11 cellular contexts compared by ENCODE assay signal in the genomic region with DNA sequence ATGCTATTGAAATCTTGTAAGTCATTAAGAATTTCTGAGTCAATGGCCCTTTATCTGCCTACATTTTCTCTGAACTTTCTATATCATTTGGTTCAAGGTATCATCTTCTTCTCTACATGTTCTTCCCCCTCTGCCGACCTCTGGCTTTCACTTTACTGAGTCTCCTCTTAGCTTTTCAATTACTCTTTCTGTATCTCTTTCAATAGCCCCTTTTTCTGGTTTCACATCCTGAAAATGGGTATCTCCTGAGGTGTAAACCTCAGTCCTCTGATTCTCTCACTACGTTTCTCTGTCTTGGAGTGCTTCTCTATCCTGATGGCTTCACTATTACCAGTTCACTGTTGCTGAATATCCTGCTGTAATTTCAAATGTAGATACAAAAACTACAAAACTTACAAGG.
DNase-seq lines count a peak whose midpoint lies in the region; ATAC-seq and TF ChIP-seq lines count a peak whose summit lies in the region.
"Had no signal": no experiment of that assay in that cellular context is flagged by ENCODE, and none has a peak within 500 bp of the region (broad histone marks: within the 10 kb centered on the region; RNA-seq: fewer than 3 reads in every experiment).

No MANE protein-coding gene starts in this region.

- intact Hi-C loops in activated CD8-positive, alpha-beta T cell treated with anti-CD3 and anti-CD28 coated beads for 36 hours (cut with micrococcal nuclease): loop anchor here (10.0 kb wide), 1 partner anchor 207 kb away; no protein-coding TSS in a partner anchor

- H3K4me1 Mint-ChIP-seq in activated CD8-positive, alpha-beta T cell treated with anti-CD3 and anti-CD28 coated beads for 36 hours (ENCODE audit: low read depth): peaks cover 12% of the 10 kb centered on the region
- peaks cover 9% of the 10 kb centered on the region for H3K4me1 Mint-ChIP-seq in activated CD8-positive, alpha-beta T cell treated with anti-CD3 and anti-CD28 coated beads, Interleukin-2, amount 10 ng/mL, durations not matched to agents 7 days and 5 days (ENCODE audit: low read depth)
- peaks cover 12% of the 10 kb centered on the region for H3K4me1 Mint-ChIP-seq in stimulated activated naive CD8-positive, alpha-beta T cell treated with anti-CD3 and anti-CD28 coated beads, Interleukin-15, Interleukin-2, amounts not matched to agents 100 ng/mL and 50 ng/mL, for 24 hours (ENCODE audit: low read depth)
- peaks cover 5% of the 10 kb centered on the region for H3K4me1 Mint-ChIP-seq in activated T-helper 17 cell treated with anti-CD3 and anti-CD28 coated beads, Interleukin-2, amount 50 U/mL, for 72 hours

- no peaks in the 10 kb centered on the region for H3K27me3 Mint-ChIP-seq in activated CD8-positive, alpha-beta T cell treated with anti-CD3 and anti-CD28 coated beads for 36 hours
- no peaks in the 10 kb centered on the region for H3K27me3 Mint-ChIP-seq in activated CD8-positive, alpha-beta T cell treated with anti-CD3 and anti-CD28 coated beads, Interleukin-2, amount 10 ng/mL, durations not matched to agents 7 days and 5 days (ENCODE audit: low read depth)
- H3K27me3 Mint-ChIP-seq in stimulated activated naive CD8-positive, alpha-beta T cell treated with anti-CD3 and anti-CD28 coated beads, Interleukin-15, Interleukin-2, amounts not matched to agents 100 ng/mL and 50 ng/mL, for 24 hours: no peaks in the 10 kb centered on the region
- no peaks in the 10 kb centered on the region for H3K27me3 Mint-ChIP-seq in activated T-helper 17 cell treated with anti-CD3 and anti-CD28 coated beads, Interleukin-2, amount 50 U/mL, for 72 hours

- POLR2A ChIA-PET in activated CD8-positive, alpha-beta T cell treated with anti-CD3 and anti-CD28 coated beads for 36 hours (lab: Charles Lee): no interaction called here
- POLR2A ChIA-PET in activated CD8-positive, alpha-beta T cell treated with anti-CD3 and anti-CD28 coated beads, Interleukin-2, amount 10 ng/mL, durations not matched to agents 7 days and 5 days (lab: Charles Lee): no interaction called here

- peak; percentile 15 for DNase-seq in activated CD8-positive, alpha-beta T cell treated with anti-CD3 and anti-CD28 coated beads for 36 hours
- no peak for DNase-seq in activated CD8-positive, alpha-beta T cell treated with anti-CD3 and anti-CD28 coated beads, Interleukin-2, amount 10 ng/mL, durations not matched to agents 7 days and 5 days
- DNase-seq in NCI-H1436 (lab: John Stamatoyannopoulos, UW): no peak
- no peak for DNase-seq in NCI-H524 (lab: John Stamatoyannopoulos, UW)
- DNase-seq: GF-D8; stimulated activated CD8-positive, alpha-beta memory T cell treated with anti-CD3 and anti-CD28 coated beads, Interleukin-4, amount 100 ng/mL, for 48 hours had no signal

- peak overlapping the region; percentile 18 for H3K27ac Mint-ChIP-seq in activated CD8-positive, alpha-beta T cell treated with anti-CD3 and anti-CD28 coated beads for 36 hours
- no peak overlapping the region for H3K27ac Mint-ChIP-seq in activated CD8-positive, alpha-beta T cell treated with anti-CD3 and anti-CD28 coated beads, Interleukin-2, amount 10 ng/mL, durations not matched to agents 7 days and 5 days
- peak overlapping the region; percentile 18 for H3K27ac Mint-ChIP-seq in stimulated activated naive CD8-positive, alpha-beta T cell treated with anti-CD3 and anti-CD28 coated beads, Interleukin-15, Interleukin-2, amounts not matched to agents 100 ng/mL and 50 ng/mL, for 24 hours
- H3K27ac Mint-ChIP-seq in activated T-helper 17 cell treated with anti-CD3 and anti-CD28 coated beads, Interleukin-2, amount 50 U/mL, for 72 hours: no peak overlapping the region

- CTCF ChIA-PET in activated CD8-positive, alpha-beta T cell treated with anti-CD3 and anti-CD28 coated beads for 36 hours (lab: Charles Lee): interaction anchor here (0.6 to 2.0 kb wide), 4 partner anchors 15 to 420 kb away, joined by 3 to 5 read pairs (median 4); no protein-coding TSS in a partner anchor
- CTCF ChIA-PET in activated CD8-positive, alpha-beta T cell treated with anti-CD3 and anti-CD28 coated beads, Interleukin-2, amount 10 ng/mL, durations not matched to agents 7 days and 5 days (lab: Charles Lee): interaction anchor here (1.9 to 2.2 kb wide), 2 partner anchors 15 to 204 kb away, joined by 5 to 10 read pairs; no protein-coding TSS in a partner anchor

- TF ChIP-seq CTCF in activated CD8-positive, alpha-beta T cell treated with anti-CD3 and anti-CD28 coated beads for 36 hours (IDR thresholded peaks at IDR 0.05): no peak

- H3K9me3 Mint-ChIP-seq in activated CD8-positive, alpha-beta T cell treated with anti-CD3 and anti-CD28 coated beads for 36 hours: no peaks in the 10 kb centered on the region
- H3K9me3 Mint-ChIP-seq in activated CD8-positive, alpha-beta T cell treated with anti-CD3 and anti-CD28 coated beads, Interleukin-2, amount 10 ng/mL, durations not matched to agents 7 days and 5 days (ENCODE audit: insufficient read depth): no peaks in the 10 kb centered on the region
- no peaks in the 10 kb centered on the region for H3K9me3 Mint-ChIP-seq in stimulated activated naive CD8-positive, alpha-beta T cell treated with anti-CD3 and anti-CD28 coated beads, Interleukin-15, Interleukin-2, amounts not matched to agents 100 ng/mL and 50 ng/mL, for 24 hours
- no peaks in the 10 kb centered on the region for H3K9me3 Mint-ChIP-seq in activated T-helper 17 cell treated with anti-CD3 and anti-CD28 coated beads, Interleukin-2, amount 50 U/mL, for 72 hours

- peak; percentile 49 for ATAC-seq in activated CD8-positive, alpha-beta T cell treated with anti-CD3 and anti-CD28 coated beads for 36 hours
- ATAC-seq in activated CD8-positive, alpha-beta T cell treated with anti-CD3 and anti-CD28 coated beads, Interleukin-2, amount 10 ng/mL, durations not matched to agents 7 days and 5 days: no peak
- ATAC-seq in GM21619 (IDR thresholded peaks at IDR 0.05; ENCODE audit: unreplicated experiment) (peak; percentile 94), HG03175 (IDR thresholded peaks at IDR 0.05; ENCODE audit: unreplicated experiment) (peak; percentile 96)
- no peak for ATAC-seq in activated T-helper 17 cell treated with anti-CD3 and anti-CD28 coated beads, Interleukin-2, amount 50 U/mL, for 72 hours (replicated peaks)
- ATAC-seq: A549 had no signal

- H3K36me3 Mint-ChIP-seq in activated CD8-positive, alpha-beta T cell treated with anti-CD3 and anti-CD28 coated beads for 36 hours (ENCODE audit: low read depth): peaks cover 35% of the 10 kb centered on the region
- H3K36me3 Mint-ChIP-seq in activated CD8-positive, alpha-beta T cell treated with anti-CD3 and anti-CD28 coated beads, Interleukin-2, amount 10 ng/mL, durations not matched to agents 7 days and 5 days (ENCODE audit: low read depth): peaks cover 19% of the 10 kb centered on the region
- H3K36me3 Mint-ChIP-seq in stimulated activated naive CD8-positive, alpha-beta T cell treated with anti-CD3 and anti-CD28 coated beads, Interleukin-15, Interleukin-2, amounts not matched to agents 100 ng/mL and 50 ng/mL, for 24 hours (ENCODE audit: low read depth): peaks cover 40% of the 10 kb centered on the region
- peaks cover 46% of the 10 kb centered on the region for H3K36me3 Mint-ChIP-seq in activated T-helper 17 cell treated with anti-CD3 and anti-CD28 coated beads, Interleukin-2, amount 50 U/mL, for 72 hours (ENCODE audit: low read depth)

- no peak overlapping the region for H3K4me3 Mint-ChIP-seq in activated CD8-positive, alpha-beta T cell treated with anti-CD3 and anti-CD28 coated beads for 36 hours
- H3K4me3 Mint-ChIP-seq in activated CD8-positive, alpha-beta T cell treated with anti-CD3 and anti-CD28 coated beads, Interleukin-2, amount 10 ng/mL, durations not matched to agents 7 days and 5 days: no peak overlapping the region
- no peak overlapping the region for H3K4me3 Mint-ChIP-seq in stimulated activated naive CD8-positive, alpha-beta T cell treated with anti-CD3 and anti-CD28 coated beads, Interleukin-15, Interleukin-2, amounts not matched to agents 100 ng/mL and 50 ng/mL, for 24 hours
- H3K4me3 Mint-ChIP-seq in activated T-helper 17 cell treated with anti-CD3 and anti-CD28 coated beads, Interleukin-2, amount 50 U/mL, for 72 hours: no peak overlapping the region

Comparison
In these comparisons a context has a peak if more than half of its experiments do, and no peak if none do; other contexts are left out.
1. ATAC-seq: peak in activated CD8-positive, alpha-beta T cell treated with anti-CD3 and anti-CD28 coated beads for 36 hours (single experiment), GM21619 (single experiment) and HG03175 (single experiment); none in activated CD8-positive, alpha-beta T cell treated with anti-CD3 and anti-CD28 coated beads, Interleukin-2, amount 10 ng/mL, durations not matched to agents 7 days and 5 days (single experiment) and activated T-helper 17 cell treated with anti-CD3 and anti-CD28 coated beads, Interleukin-2, amount 50 U/mL, for 72 hours (single experiment).
2. H3K27ac Mint-ChIP-seq: peak in activated CD8-positive, alpha-beta T cell treated with anti-CD3 and anti-CD28 coated beads for 36 hours (single experiment) and stimulated activated naive CD8-positive, alpha-beta T cell treated with anti-CD3 and anti-CD28 coated beads, Interleukin-15, Interleukin-2, amounts not matched to agents 100 ng/mL and 50 ng/mL, for 24 hours (single experiment); none in activated CD8-positive, alpha-beta T cell treated with anti-CD3 and anti-CD28 coated beads, Interleukin-2, amount 10 ng/mL, durations not matched to agents 7 days and 5 days (single experiment) and activated T-helper 17 cell treated with anti-CD3 and anti-CD28 coated beads, Interleukin-2, amount 50 U/mL, for 72 hours (single experiment).